Comparison of ENCODE assay signal across 2 cellular contexts in the genomic region with DNA sequence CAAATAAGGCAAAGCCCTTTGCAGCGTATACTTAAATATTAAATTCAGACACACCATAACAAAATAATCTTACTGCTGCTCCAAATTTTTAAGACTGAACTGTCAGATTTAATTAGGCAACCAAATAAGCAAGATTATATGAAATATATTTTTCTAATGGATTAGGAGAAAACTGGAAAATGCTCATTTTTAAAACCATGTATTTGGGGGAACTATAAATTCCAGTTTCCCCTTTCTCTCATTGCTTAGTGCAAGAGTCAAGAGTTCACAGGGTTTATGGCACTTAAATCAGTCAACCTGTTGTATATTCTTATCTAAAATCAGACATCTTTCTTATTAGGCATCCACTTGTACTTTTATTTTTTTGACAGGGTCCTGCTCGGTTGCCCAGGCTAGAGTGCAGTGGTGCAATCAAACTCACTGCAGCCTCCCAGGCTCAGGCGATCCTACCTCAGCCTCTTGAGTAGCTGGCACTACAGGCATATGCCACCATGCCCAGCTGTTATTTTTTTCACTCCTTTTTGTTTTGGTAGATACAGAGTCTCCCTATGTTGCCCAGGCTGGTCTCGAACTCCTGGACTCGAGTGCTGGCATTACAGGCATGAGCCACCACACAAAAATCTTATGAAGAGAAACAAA.
TF ChIP-seq lines count a peak whose summit lies in the region.

No MANE protein-coding gene starts in this region.

TF ChIP-seq in A549, 52 proteins besides CTCF, POLR2A, EP300 and RAD21:
- TF ChIP-seq, protein P1, sequence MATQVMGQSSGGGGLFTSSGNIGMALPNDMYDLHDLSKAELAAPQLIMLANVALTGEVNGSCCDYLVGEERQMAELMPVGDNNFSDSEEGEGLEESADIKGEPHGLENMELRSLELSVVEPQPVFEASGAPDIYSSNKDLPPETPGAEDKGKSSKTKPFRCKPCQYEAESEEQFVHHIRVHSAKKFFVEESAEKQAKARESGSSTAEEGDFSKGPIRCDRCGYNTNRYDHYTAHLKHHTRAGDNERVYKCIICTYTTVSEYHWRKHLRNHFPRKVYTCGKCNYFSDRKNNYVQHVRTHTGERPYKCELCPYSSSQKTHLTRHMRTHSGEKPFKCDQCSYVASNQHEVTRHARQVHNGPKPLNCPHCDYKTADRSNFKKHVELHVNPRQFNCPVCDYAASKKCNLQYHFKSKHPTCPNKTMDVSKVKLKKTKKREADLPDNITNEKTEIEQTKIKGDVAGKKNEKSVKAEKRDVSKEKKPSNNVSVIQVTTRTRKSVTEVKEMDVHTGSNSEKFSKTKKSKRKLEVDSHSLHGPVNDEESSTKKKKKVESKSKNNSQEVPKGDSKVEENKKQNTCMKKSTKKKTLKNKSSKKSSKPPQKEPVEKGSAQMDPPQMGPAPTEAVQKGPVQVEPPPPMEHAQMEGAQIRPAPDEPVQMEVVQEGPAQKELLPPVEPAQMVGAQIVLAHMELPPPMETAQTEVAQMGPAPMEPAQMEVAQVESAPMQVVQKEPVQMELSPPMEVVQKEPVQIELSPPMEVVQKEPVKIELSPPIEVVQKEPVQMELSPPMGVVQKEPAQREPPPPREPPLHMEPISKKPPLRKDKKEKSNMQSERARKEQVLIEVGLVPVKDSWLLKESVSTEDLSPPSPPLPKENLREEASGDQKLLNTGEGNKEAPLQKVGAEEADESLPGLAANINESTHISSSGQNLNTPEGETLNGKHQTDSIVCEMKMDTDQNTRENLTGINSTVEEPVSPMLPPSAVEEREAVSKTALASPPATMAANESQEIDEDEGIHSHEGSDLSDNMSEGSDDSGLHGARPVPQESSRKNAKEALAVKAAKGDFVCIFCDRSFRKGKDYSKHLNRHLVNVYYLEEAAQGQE (IDR thresholded peaks at IDR 0.05): 0 out of 2 replicates have a peak, but pooled peaks have one; percentile 23
- no peak for TF ChIP-seq NPAS2 (CRISPR knock-in tag; IDR thresholded peaks at IDR 0.05; ENCODE audit: borderline replicate concordance)

TF ChIP-seq in HepG2, 621 proteins besides CTCF, POLR2A, EP300 and RAD21:
- TF ChIP-seq, protein P2, sequence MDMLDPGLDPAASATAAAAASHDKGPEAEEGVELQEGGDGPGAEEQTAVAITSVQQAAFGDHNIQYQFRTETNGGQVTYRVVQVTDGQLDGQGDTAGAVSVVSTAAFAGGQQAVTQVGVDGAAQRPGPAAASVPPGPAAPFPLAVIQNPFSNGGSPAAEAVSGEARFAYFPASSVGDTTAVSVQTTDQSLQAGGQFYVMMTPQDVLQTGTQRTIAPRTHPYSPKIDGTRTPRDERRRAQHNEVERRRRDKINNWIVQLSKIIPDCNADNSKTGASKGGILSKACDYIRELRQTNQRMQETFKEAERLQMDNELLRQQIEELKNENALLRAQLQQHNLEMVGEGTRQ (IDR thresholded peaks at IDR 0.05; ENCODE audit: low read depth, low read length): no peak
- TF ChIP-seq, protein P2 (CRISPR knock-in tag; IDR thresholded peaks at IDR 0.05; ENCODE audit: borderline replicate concordance): peak; percentile 29; the same call in 1 of the 2 replicates
- TF ChIP-seq ZBTB3 (CRISPR knock-in tag; IDR thresholded peaks at IDR 0.05; ENCODE audit: borderline replicate concordance, low read depth) (no peak), SATB2 (CRISPR knock-in tag; IDR thresholded peaks at IDR 0.05) (no peak), ZNF501 (CRISPR knock-in tag; IDR thresholded peaks at IDR 0.05) (no peak)
TF ChIP-seq in HepG2: peak in this region for 1.
